In genomic region chr7:100088095-100088620, GRCh38 we compare ENCODE assay signal across 1 cellular context.
TF ChIP-seq lines count a peak whose summit lies in the region.

No MANE protein-coding gene starts in this region.

TF ChIP-seq in SK-N-SH, 30 proteins besides CTCF, POLR2A, EP300 and RAD21 (continued from another document):
- no peak for TF ChIP-seq PBX3 (IDR thresholded peaks at IDR 0.05)
- TF ChIP-seq EZH2phosphoT487 (IDR thresholded peaks at IDR 0.05; ENCODE audit: borderline replicate concordance, low read depth), result no peak
- no peak for TF ChIP-seq MXI1 (IDR thresholded peaks at IDR 0.05; ENCODE audit: low read depth, low read length)
- TF ChIP-seq MEF2A (IDR thresholded peaks at IDR 0.05; ENCODE audit: borderline replicate concordance, low read depth), result no peak
- TF ChIP-seq TCF12 (IDR thresholded peaks at IDR 0.05), result no peak
- TF ChIP-seq ELF1 (IDR thresholded peaks at IDR 0.05), result no peak
